ENCODE assay signal across 7 cellular contexts in the genomic region with DNA sequence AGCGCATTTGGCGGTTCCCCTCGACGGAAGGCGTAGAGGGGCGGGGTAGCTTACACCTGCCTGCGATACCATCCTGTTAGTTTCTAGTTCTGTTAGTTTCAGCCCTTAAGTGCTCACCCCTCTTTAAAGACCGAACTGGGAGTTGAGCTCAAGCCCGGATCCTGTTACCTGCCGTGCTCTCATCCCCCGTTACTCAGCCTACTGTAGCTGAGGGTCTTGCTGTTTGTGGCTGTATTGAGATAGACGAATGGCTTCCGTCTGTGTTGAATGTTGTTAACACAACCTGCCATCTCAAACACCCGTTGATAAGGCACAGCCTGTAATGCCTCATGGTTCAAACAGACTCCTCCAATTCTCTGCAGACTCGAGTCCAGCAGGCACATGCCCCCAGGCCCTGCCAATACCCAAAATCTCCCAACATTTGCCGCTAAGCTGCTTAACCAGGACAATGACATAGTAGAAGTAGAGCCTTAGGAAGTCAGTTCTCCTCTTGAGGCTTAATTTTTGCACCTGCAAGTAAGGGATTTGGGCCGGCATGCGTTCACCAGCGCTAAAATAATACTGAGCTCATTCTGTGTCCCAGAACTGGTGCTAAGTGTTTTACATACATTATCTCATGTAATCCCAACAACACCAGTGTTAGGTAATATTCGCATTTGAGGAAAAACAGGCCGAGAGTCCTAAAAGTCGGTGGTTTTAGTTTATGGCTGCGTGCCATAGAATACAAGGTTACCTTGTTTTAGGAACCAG. TPM values are rescaled to one million over a fixed set of nuclear protein-coding genes. Genes with fewer than 3 reads are reported as not detected.
DNase-seq lines count a peak whose midpoint lies in the region; ATAC-seq, FAIRE-seq and TF ChIP-seq lines count a peak whose summit lies in the region.

No MANE protein-coding gene starts in this region.

- H3K27ac ChIP-seq in HL-60 (replicated peaks): peak overlapping the region; percentile 100
- peak overlapping the region; percentile 92 for H3K27ac ChIP-seq in RWPE2 (ENCODE audit: poor library complexity, severe bottlenecking)
- peak overlapping the region; percentile 100 for H3K27ac ChIP-seq in mesodermal cell (ENCODE audit: low read depth, low read length, severe bottlenecking)

- H3K36me3 ChIP-seq in RWPE2 (ENCODE audit: low read depth) (peaks cover 11% of the 10 kb centered on the region; the same call in 1 of the 2 replicates), mesodermal cell (ENCODE audit: control insufficient read depth, insufficient read depth, low read length) (peaks cover 12% of the 10 kb centered on the region)

- no peaks in the 10 kb centered on the region for H3K27me3 ChIP-seq in HL-60 (ENCODE audit: insufficient read depth, poor library complexity, severe bottlenecking)
- no peaks in the 10 kb centered on the region for H3K27me3 ChIP-seq in RWPE2 (ENCODE audit: insufficient read depth, poor library complexity, severe bottlenecking)

- no peak for FAIRE-seq in urothelium cell line (lab: Jason Lieb, UNC)

- H3K9me3 ChIP-seq in RWPE2 (ENCODE audit: severe bottlenecking) (no peaks in the 10 kb centered on the region), mesodermal cell (ENCODE audit: control insufficient read depth, low read length) (no peaks in the 10 kb centered on the region)

- TF ChIP-seq CTCF in HL-60 (IDR thresholded peaks at IDR 0.05; ENCODE audit: insufficient read depth, low read length) (no peak), RWPE2 (IDR thresholded peaks at IDR 0.05; ENCODE audit: poor library complexity, severe bottlenecking) (no peak)

- H3K4me3 ChIP-seq in HL-60 (replicated peaks; ENCODE audit: insufficient read depth, low read length) (peak overlapping the region; percentile 90), RWPE2 (ENCODE audit: severe bottlenecking) (peak overlapping the region; percentile 79), mesodermal cell (ENCODE audit: extremely low read depth, insufficient read depth, low read length, poor library complexity, severe bottlenecking) (peak overlapping the region; percentile 81)

- peaks cover 21% of the 10 kb centered on the region for H3K4me1 ChIP-seq in RWPE2 (ENCODE audit: insufficient read depth, poor library complexity, severe bottlenecking)
- no peaks in the 10 kb centered on the region for H3K4me1 ChIP-seq in mesodermal cell (ENCODE audit: control insufficient read depth, insufficient read depth, low read length, poor library complexity, severe bottlenecking)

- DNase-seq in GM03348 (ENCODE audit: low spot score) (peak; percentile 11), HL-60 (ENCODE audit: low read depth in 1 of 2, low spot score in 1 of 2) (peak; percentile 20 to 42), RWPE2 (ENCODE audit: low spot score) (no peak), ecto neural progenitor cell (ENCODE audit: low spot score) (peak; percentile 69), urothelium cell line (ENCODE audit: low spot score) (peak; percentile 4)

- ATAC-seq in GM21423 (IDR thresholded peaks at IDR 0.05; ENCODE audit: unreplicated experiment) (peak; percentile 36), RWPE2 (ENCODE audit: low read depth) (peak; percentile 40)

- WGBS in mesodermal cell (ENCODE audit: insufficient coverage in 2 of 2), 2 experiments: 0 to 17% methylated on average over 3 to 21 of the region's 23 CpGs

RNA-seq across cellular contexts. Expression of a gene that starts 1.3 kb away (rescaled TPM):
- polyA plus RNA-seq in mesodermal cell (2013, experiment 1 of 2): 16.4 TPM
- 14.6 TPM for polyA plus RNA-seq in mesodermal cell (2013, experiment 2 of 2)
